Comparison of ENCODE assay signal across 12 cellular contexts in genomic region chr4:44916406-44916805, GRCh38.
DNase-seq lines count a peak whose midpoint lies in the region; ATAC-seq, FAIRE-seq and TF ChIP-seq lines count a peak whose summit lies in the region.
"Had no signal": no experiment of that assay in that cellular context is flagged by ENCODE, and none has a peak within 500 bp of the region (broad histone marks: within the 10 kb centered on the region; RNA-seq: fewer than 3 reads in every experiment).

No MANE protein-coding gene starts in this region.

- H3K27ac Mint-ChIP-seq in CD14-positive monocyte = no peak overlapping the region
- H3K27ac Mint-ChIP-seq: activated naive CD4-positive, alpha-beta T cell treated with anti-CD3 and anti-CD28 coated beads for 36 hours had no signal

- no peak overlapping the region for H3K9ac ChIP-seq in GM12878 (ENCODE audit: control insufficient read depth, insufficient read depth, low read length)

- DNase-seq in CD14-positive monocyte (ENCODE audit: low spot score) (no peak), HT1080 (ENCODE audit: low read depth) (peak; percentile 49), GM12878 (ENCODE audit: low read depth, low spot score) (no peak), midbrain (lab: John Stamatoyannopoulos, UW) (peak; percentile 10), WERI-Rb-1 (no peak), NCI-H1105 treated with DMSO at 0.1 percent for 48 hours (lab: John Stamatoyannopoulos, UW) (no peak), NCI-H187 (lab: John Stamatoyannopoulos, UW) (no peak), prostate gland (ENCODE audit: low spot score) (no peak)
- DNase-seq: activated naive CD4-positive, alpha-beta T cell treated with anti-CD3 and anti-CD28 coated beads for 36 hours; spleen; testis had no signal

- SMC1A ChIA-PET in GM12878 (lab: Charles Lee; ENCODE audit: uncharacterized antibody, unreplicated experiment) = interaction anchor here (0.7 kb wide), 1 partner anchor 194 kb away, joined by 3 read pairs; no protein-coding TSS in a partner anchor

- TF ChIP-seq CTCF in CD14-positive monocyte (IDR thresholded peaks at IDR 0.05) = no peak
- TF ChIP-seq CTCF in GM12878 (IDR thresholded peaks at IDR 0.05 in 2 of 3, conservative IDR thresholded peaks at IDR 0.05 in 1 of 3; ENCODE audit: control insufficient read depth in 2 of 3, extremely low read depth in 1 of 3, insufficient read depth in 1 of 3, low read depth in 3 of 3, low read length in 3 of 3) = no peak
- no peak for TF ChIP-seq CTCF in WERI-Rb-1 (IDR thresholded peaks at IDR 0.05; ENCODE audit: low read depth, low read length)
- no peak for TF ChIP-seq CTCF in prostate gland (IDR thresholded peaks at IDR 0.05)

- peaks cover 0 to 3% (median 0%) of the 10 kb centered on the region in 7 donors for H3K9me3 Mint-ChIP-seq in CD14-positive monocyte
- H3K9me3 Mint-ChIP-seq: activated naive CD4-positive, alpha-beta T cell treated with anti-CD3 and anti-CD28 coated beads for 36 hours had no signal

- in situ Hi-C loops in GM12878 (cut with MboI) = no loop called here

- RAD21 ChIA-PET in GM12878 (lab: Charles Lee; ENCODE audit: unreplicated experiment) = no interaction called here

- peak overlapping the region; percentile 17; the same call in 1 of the 2 replicates for H3K4me2 ChIP-seq in GM12878 (ENCODE audit: control insufficient read depth, insufficient read depth)

- no peak for TF ChIP-seq RAD21 in GM12878 (IDR thresholded peaks at IDR 0.05; ENCODE audit: insufficient read depth, low read depth, low read length)

- CTCF ChIA-PET in GM12878 (lab: Yijun Ruan, JAX) = interaction anchor here (0.9 to 1.5 kb wide), 2 partner anchors 11 to 157 kb away, joined by 3 read pairs; no protein-coding TSS in a partner anchor

- no peaks in the 10 kb centered on the region for H3K36me3 Mint-ChIP-seq in CD14-positive monocyte

- no peaks in the 10 kb centered on the region for H3K27me3 Mint-ChIP-seq in CD14-positive monocyte (ENCODE audit: low read depth in 3 of 3)

- no peak overlapping the region for H3K27ac ChIP-seq in GM12878 (ENCODE audit: control insufficient read depth, insufficient read depth)
- no peak overlapping the region for H3K27ac ChIP-seq in WERI-Rb-1
- peak overlapping the region in 1 of 2 donors; percentile 1 for H3K27ac ChIP-seq in prostate gland
- H3K27ac ChIP-seq: SK-N-MC, spleen, testis had no signal

- no peaks in the 10 kb centered on the region for H3K79me2 ChIP-seq in GM12878 (ENCODE audit: control insufficient read depth, insufficient read depth, low read length)

- BruUV-seq in GM12878 (replicated peaks; lab: Mats Ljungman, UMichigan) = no TSS peak

- peak; percentile 42; the same call in 1 of the 3 replicates for ATAC-seq in GM12878

- WGBS in GM12878 (ENCODE audit: insufficient coverage, insufficient replicate concordance, low lambda C conversion rate, missing lambda C conversion rate) = 2% methylated on average over 3 of the region's 3 CpGs
- WGBS in prostate gland = 24% methylated on average over 3 of the region's 3 CpGs

- FAIRE-seq in GM12878 (lab: Jason Lieb, UNC) = no peak

- H3K36me3 ChIP-seq in GM12878 (ENCODE audit: control insufficient read depth in 2 of 2, insufficient read depth in 2 of 2, low read length in 1 of 2) (no peaks in the 10 kb centered on the region), WERI-Rb-1 (no peaks in the 10 kb centered on the region), prostate gland (no peaks in the 10 kb centered on the region)
- H3K36me3 ChIP-seq: spleen had no signal

- TF ChIP-seq EP300 in GM12878 (IDR thresholded peaks at IDR 0.05; ENCODE audit: borderline replicate concordance in 1 of 2, control insufficient read depth in 1 of 2, low read depth in 2 of 2, low read length in 2 of 2) = no peak

- intact Hi-C loops in CD14-positive monocyte (cut with micrococcal nuclease) = no loop called here
- intact Hi-C loops in GM12878 (cut with micrococcal nuclease; ENCODE audit: unreplicated experiment) = no loop called here
- intact Hi-C loops in prostate gland (cut with DNase I) = loop anchor here (10.0 kb wide), 1 partner anchor 152 kb away; no protein-coding TSS in a partner anchor

- TF ChIP-seq POLR2A in GM12878 (IDR thresholded peaks at IDR 0.05; ENCODE audit: low read depth, low read length) = no peak
- TF ChIP-seq POLR2A in prostate gland (IDR thresholded peaks at IDR 0.05) = no peak

- H3K4me1 ChIP-seq in GM12878 (ENCODE audit: control insufficient read depth, insufficient read depth, low read length) (no peaks in the 10 kb centered on the region), prostate gland (replicated peaks) (no peaks in the 10 kb centered on the region)
- H3K4me1 ChIP-seq: spleen, testis had no signal

- peak overlapping the region; percentile 26 to 66 for H3K4me3 Mint-ChIP-seq in CD14-positive monocyte
- H3K4me3 Mint-ChIP-seq: activated naive CD4-positive, alpha-beta T cell treated with anti-CD3 and anti-CD28 coated beads for 36 hours had no signal

- H3K9me3 ChIP-seq in GM12878 (replicated peaks; ENCODE audit: control insufficient read depth, insufficient read depth, low read length) (no peaks in the 10 kb centered on the region), WERI-Rb-1 (ENCODE audit: severe bottlenecking) (no peaks in the 10 kb centered on the region), prostate gland (no peaks in the 10 kb centered on the region)
- H3K9me3 ChIP-seq: spleen, testis had no signal

- POLR2A ChIA-PET in GM12878 (lab: Charles Lee) = no interaction called here

- H3K4me1 Mint-ChIP-seq in CD14-positive monocyte = peaks cover 6% of the 10 kb centered on the region

- no peaks in the 10 kb centered on the region for H3K27me3 ChIP-seq in GM12878 (replicated peaks in 1 of 2; ENCODE audit: control insufficient read depth in 2 of 2, insufficient read depth in 2 of 2, low read length in 1 of 2)
- no peaks in the 10 kb centered on the region for H3K27me3 ChIP-seq in WERI-Rb-1 (ENCODE audit: insufficient read depth, low read depth, severe bottlenecking)
- H3K27me3 ChIP-seq in prostate gland (replicated peaks; ENCODE audit: insufficient read depth) = no peaks in the 10 kb centered on the region
- H3K27me3 ChIP-seq: spleen, testis had no signal

- H3K4me3 ChIP-seq in GM12878 = no peak overlapping the region
- no peak overlapping the region for H3K4me3 ChIP-seq in WERI-Rb-1 (ENCODE audit: low read depth, low read length)
- no peak overlapping the region for H3K4me3 ChIP-seq in prostate gland
- H3K4me3 ChIP-seq: SK-N-MC, testis had no signal

- H2AFZ ChIP-seq in GM12878 (ENCODE audit: control insufficient read depth, low read depth, low read length) = no peak overlapping the region

- H4K20me1 ChIP-seq in GM12878 (ENCODE audit: control insufficient read depth, insufficient read depth) = no peaks in the 10 kb centered on the region

TF ChIP-seq in GM12878, 131 proteins besides CTCF, POLR2A, EP300 and RAD21 (continues in another document):
- TF ChIP-seq STAT1 (conservative IDR thresholded peaks at IDR 0.05) (no peak), SMAD5 (IDR thresholded peaks at IDR 0.05; ENCODE audit: low read depth) (no peak), BCL11A (IDR thresholded peaks at IDR 0.05; ENCODE audit: low read depth, low read length) (no peak), SKIL (IDR thresholded peaks at IDR 0.05; ENCODE audit: low read depth, poor library complexity, severe bottlenecking) (no peak), ZNF687 (IDR thresholded peaks at IDR 0.05) (no peak)

Comparison
In these comparisons a context has a peak if more than half of its experiments do, and no peak if none do; other contexts are left out.
1. DNase-seq: peak in HT1080 (single experiment) and midbrain (single experiment); none in CD14-positive monocyte (single experiment), GM12878 (single experiment), WERI-Rb-1 (single experiment), NCI-H1105 treated with DMSO at 0.1 percent for 48 hours (single experiment), NCI-H187 (0 of 2) and prostate gland (single experiment).